8 cellular contexts compared by ENCODE assay signal in the genomic region with DNA sequence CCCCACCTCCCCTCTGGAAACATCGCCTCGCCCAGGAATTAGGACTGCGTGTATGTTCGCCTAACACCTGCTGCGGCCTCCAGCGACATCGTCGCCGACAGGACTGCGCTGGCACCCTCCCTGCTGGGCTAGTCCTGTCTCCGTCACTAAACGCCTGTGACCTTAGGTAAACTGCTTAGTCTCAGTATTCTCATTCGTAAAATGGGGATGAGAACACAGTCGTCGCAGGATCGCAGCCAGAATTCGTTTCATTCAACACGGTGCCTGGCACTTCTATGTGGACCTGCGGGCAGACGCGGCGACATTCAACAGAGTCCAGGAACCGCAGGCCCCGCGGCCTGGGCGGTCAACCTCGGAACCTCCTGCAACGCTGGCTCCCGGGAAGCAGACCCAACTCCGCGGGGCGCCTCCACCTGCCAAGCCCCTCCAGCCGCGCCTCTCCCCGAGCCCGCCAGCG. TPM values are rescaled to one million over a fixed set of nuclear protein-coding genes. Genes with fewer than 3 reads are reported as not detected.
A peak's percentile ranks its signal among the peaks of the same experiment; 100 is the strongest.
DNase-seq lines count a peak whose midpoint lies in the region; FAIRE-seq and TF ChIP-seq lines count a peak whose summit lies in the region.

No MANE protein-coding gene starts in this region.

- TF ChIP-seq CTCF in HFF-Myc (IDR thresholded peaks at IDR 0.05; ENCODE audit: low read depth, low read length, missing control alignments) (no peak), Peyer's patch (IDR thresholded peaks at IDR 0.05) (no peak), cardiac fibroblast (IDR thresholded peaks at IDR 0.05; ENCODE audit: low read depth, low read length) (no peak), keratinocyte (optimal IDR thresholded peaks at IDR 0.05 in 1 of 3, IDR thresholded peaks at IDR 0.05 in 1 of 3, conservative IDR thresholded peaks at IDR 0.05 in 1 of 3; ENCODE audit: extremely low read depth in 1 of 3, insufficient read depth in 2 of 3, low read length in 3 of 3) (no peak), smooth muscle cell (IDR thresholded peaks at IDR 0.05; ENCODE audit: borderline replicate concordance, insufficient read depth, poor library complexity, severe bottlenecking) (no peak)

- H3K4me3 ChIP-seq in GM08714 (ENCODE audit: low read length) (peak overlapping the region; percentile 67; the same call in 1 of the 2 replicates), HFF-Myc (replicated peaks; ENCODE audit: low read depth, low read length) (peak overlapping the region; percentile 63), Peyer's patch (peak overlapping the region; percentile 79 to 95 (median 90)), cardiac fibroblast (replicated peaks in 1 of 2; ENCODE audit: low read depth in 2 of 2, low read length in 2 of 2) (peak overlapping the region; percentile 66 to 75), keratinocyte (ENCODE audit: control insufficient read depth in 2 of 3, extremely low read depth in 1 of 3, insufficient read depth in 2 of 3, low read depth in 1 of 3, low read length in 3 of 3) (peak overlapping the region; percentile 59 to 81 (median 80)), smooth muscle cell (peak overlapping the region; percentile 89)

- no peak for TF ChIP-seq POLR2A in Peyer's patch (IDR thresholded peaks at IDR 0.05)

- H2AFZ ChIP-seq in keratinocyte (ENCODE audit: control insufficient read depth, low read length) = peak overlapping the region; percentile 97
- H2AFZ ChIP-seq in smooth muscle cell (ENCODE audit: low read depth) = peak overlapping the region; percentile 92

- no peaks in the 10 kb centered on the region for H3K9me1 ChIP-seq in keratinocyte (ENCODE audit: control insufficient read depth, extremely low read depth, insufficient read depth, low read length)

- H3K4me2 ChIP-seq in keratinocyte (ENCODE audit: control insufficient read depth, extremely low read depth, insufficient read depth, low read depth, low read length) (peak overlapping the region; percentile 98), smooth muscle cell (peak overlapping the region; percentile 95)

- no peak for DNase-seq in HFF-Myc (ENCODE audit: extremely low read depth, low read depth)
- peak; percentile 29 to 73 (median 66) for DNase-seq in Peyer's patch
- peak; percentile 7 to 20 for DNase-seq in cardiac fibroblast (ENCODE audit: low read depth in 2 of 2)
- DNase-seq in keratinocyte (ENCODE audit: low read depth, low spot score) = no peak
- no peak for DNase-seq in smooth muscle cell (lab: John Stamatoyannopoulos, UW; ENCODE audit: unreplicated experiment)
- DNase-seq in amniotic stem cell (lab: John Stamatoyannopoulos, UW) = no peak
- DNase-seq in NCI-H187 treated with DMSO at 0.1 percent for 48 hours (lab: John Stamatoyannopoulos, UW) = no peak

- WGBS in smooth muscle cell (ENCODE audit: low lambda C conversion rate) = 3% methylated on average over 36 of the region's 37 CpGs

- H4K20me1 ChIP-seq in keratinocyte (ENCODE audit: control insufficient read depth, extremely low read depth, insufficient read depth, low read length) = no peaks in the 10 kb centered on the region
- no peaks in the 10 kb centered on the region for H4K20me1 ChIP-seq in smooth muscle cell (ENCODE audit: low read depth)

- peak overlapping the region; percentile 73 for H3K9ac ChIP-seq in keratinocyte (ENCODE audit: control insufficient read depth, extremely low read depth, insufficient read depth, low read length)
- peak overlapping the region; percentile 17 for H3K9ac ChIP-seq in smooth muscle cell (ENCODE audit: low read depth)

- H3K27ac ChIP-seq in Peyer's patch (peak overlapping the region; percentile 84 to 97 (median 90)), keratinocyte (ENCODE audit: control insufficient read depth, insufficient read depth, low read length) (peak overlapping the region; percentile 26), smooth muscle cell (ENCODE audit: low read depth) (no peak overlapping the region)

- no peaks in the 10 kb centered on the region for H3F3A ChIP-seq in smooth muscle cell (ENCODE audit: low read depth)

- H3K79me2 ChIP-seq in keratinocyte (ENCODE audit: control insufficient read depth, insufficient read depth, low read length) = peaks cover 3% of the 10 kb centered on the region
- no peaks in the 10 kb centered on the region for H3K79me2 ChIP-seq in smooth muscle cell (ENCODE audit: low read depth)

- no peaks in the 10 kb centered on the region for H3K36me3 ChIP-seq in Peyer's patch
- no peaks in the 10 kb centered on the region for H3K36me3 ChIP-seq in keratinocyte (ENCODE audit: control insufficient read depth in 2 of 2, extremely low read depth in 1 of 2, insufficient read depth in 2 of 2, low read length in 2 of 2)
- no peaks in the 10 kb centered on the region for H3K36me3 ChIP-seq in smooth muscle cell (ENCODE audit: low read depth)

- H3K4me1 ChIP-seq in Peyer's patch (peaks cover 0 to 16% (median 5%) of the 10 kb centered on the region in 4 donors), keratinocyte (ENCODE audit: control insufficient read depth, extremely low read depth, insufficient read depth, low read length) (peaks cover 15% of the 10 kb centered on the region), smooth muscle cell (ENCODE audit: low read depth) (peaks cover 5% of the 10 kb centered on the region)

- no peaks in the 10 kb centered on the region for H3K9me3 ChIP-seq in Peyer's patch
- H3K9me3 ChIP-seq in keratinocyte (ENCODE audit: control insufficient read depth, low read depth, low read length) = no peaks in the 10 kb centered on the region
- H3K9me3 ChIP-seq in smooth muscle cell (replicated peaks; ENCODE audit: low read depth) = no peaks in the 10 kb centered on the region

- dilution Hi-C loops in keratinocyte (cut with MboI; ENCODE audit: extremely low pct_ligation_motif_present, low sequenced_read_pairs) = no loop called here

- no peaks in the 10 kb centered on the region for H3K27me3 ChIP-seq in Peyer's patch
- no peaks in the 10 kb centered on the region for H3K27me3 ChIP-seq in keratinocyte (ENCODE audit: control insufficient read depth, extremely low read depth, insufficient read depth, low read length)
- peaks cover 3% of the 10 kb centered on the region for H3K27me3 ChIP-seq in smooth muscle cell (ENCODE audit: low read depth)

- FAIRE-seq in keratinocyte (lab: Jason Lieb, UNC) = no peak

RNA-seq across cellular contexts. Expression of gene CRYL1, which starts 0.5 kb away (rescaled TPM):
- total RNA-seq in Peyer's patch (100 to 1,000 TPM in 3 of 4 donors, 10 to 100 TPM in 1; 81.7 to 357 (median 299) TPM), smooth muscle cell (6.5 and 13.6 TPM in 2 replicates)
- polyA plus RNA-seq in keratinocyte (27.2 to 30.9 TPM (median 27.6 TPM) in 3 replicates), smooth muscle cell (7.2 and 12.4 TPM in 2 replicates)
- 10.2 TPM for polyA plus RNA-seq in keratinocyte (2011; ENCODE audit: low read depth)
- polyA plus RNA-seq in keratinocyte (2011; cell fraction: cytosol; rRNA removed) = 31.1 and 36.9 TPM in 2 replicates
- polyA plus RNA-seq in keratinocyte (2011; cell fraction: nucleus; rRNA removed) = 17.2 and 19.6 TPM in 2 replicates
- 16.1 and 16.5 TPM in 2 replicates for polyA plus RNA-seq in keratinocyte (2012; ENCODE audit: low replicate concordance)
- 22.8 to 32.0 TPM (median 26.7 TPM) in 3 replicates for polyA minus RNA-seq in keratinocyte
- 20.1 TPM for polyA minus RNA-seq in keratinocyte (2011; cell fraction: cytosol; rRNA and poly(A)+ RNA removed)
- 6.6 and 7.8 TPM in 2 replicates for polyA minus RNA-seq in keratinocyte (2011; cell fraction: nucleus; rRNA and poly(A)+ RNA removed)

RNA-seq across cellular contexts. Expression of gene IFT88, which starts 41.8 kb away (rescaled TPM):
- 10 to 100 TPM; 25.6 to 30.5 (median 25.8) TPM for total RNA-seq in Peyer's patch
- polyA plus RNA-seq in keratinocyte = 4.6 to 9.5 TPM (median 6.2 TPM) in 3 replicates
- polyA plus RNA-seq in keratinocyte (2011; ENCODE audit: low read depth) = 1.6 TPM
- 3.4 and 6.2 TPM in 2 replicates for polyA plus RNA-seq in keratinocyte (2011; cell fraction: cytosol; rRNA removed)
- polyA plus RNA-seq in keratinocyte (2011; cell fraction: nucleus; rRNA removed) = 7.7 and 9.8 TPM in 2 replicates
- 1.9 and 6.2 TPM in 2 replicates for polyA plus RNA-seq in keratinocyte (2012; ENCODE audit: low replicate concordance)
- polyA minus RNA-seq in keratinocyte = 1.4 to 8.2 TPM (median 4.5 TPM) in 3 replicates
- 6.9 TPM for polyA minus RNA-seq in keratinocyte (2011; cell fraction: cytosol; rRNA and poly(A)+ RNA removed)
- polyA minus RNA-seq in keratinocyte (2011; cell fraction: nucleus; rRNA and poly(A)+ RNA removed) = 6.9 and 10.7 TPM in 2 replicates
- 13.4 and 16.7 TPM in 2 replicates for total RNA-seq in smooth muscle cell
- polyA plus RNA-seq in smooth muscle cell = 9.0 TPM in 2 replicates

Comparison
In these comparisons a context has a peak if more than half of its experiments do, and no peak if none do; other contexts are left out.
1. DNase-seq: peak in Peyer's patch (3 of 3) and cardiac fibroblast (2 of 2); none in HFF-Myc (single experiment), keratinocyte (single experiment), smooth muscle cell (single experiment), amniotic stem cell (single experiment) and NCI-H187 treated with DMSO at 0.1 percent for 48 hours (single experiment).
2. Peak in every context shown above with its lines, with median percentiles within 50 percentile points of each other: H3K4me3 ChIP-seq.